ENCODE assay signal across 27 cellular contexts in genomic region chr2:9274701-9275343, GRCh38.
DNase-seq lines count a peak whose midpoint lies in the region; ATAC-seq, FAIRE-seq and TF ChIP-seq lines count a peak whose summit lies in the region.
"Had no signal": no experiment of that assay in that cellular context is flagged by ENCODE, and none has a peak within 500 bp of the region (broad histone marks: within the 10 kb centered on the region; RNA-seq: fewer than 3 reads in every experiment).

No MANE protein-coding gene starts in this region.

- 87% methylated on average over 5 of the region's 5 CpGs; no CpG with 5 or more reads in 1 of the 2 experiments for WGBS in H1 (ENCODE audit: extremely low coverage in 1 of 2, insufficient coverage in 1 of 2, insufficient read length in 1 of 2, insufficient replicate concordance in 2 of 2, low coverage in 1 of 2, low lambda C conversion rate in 2 of 2, missing lambda C conversion rate in 1 of 2), 2 experiments

- no peak overlapping the region for H2BK120ac ChIP-seq in H1 (replicated peaks; ENCODE audit: low read depth, low read length)

- TF ChIP-seq CTCF in GM23338 (conservative IDR thresholded peaks at IDR 0.05; ENCODE audit: low read depth in 2 of 2) (no peak), PC-3 (conservative IDR thresholded peaks at IDR 0.05; ENCODE audit: low read depth, low read length) (no peak), H1 (IDR thresholded peaks at IDR 0.05; ENCODE audit: control extremely low read depth in 1 of 3, insufficient read depth in 1 of 3, low read depth in 1 of 3, low read length in 3 of 3) (no peak), osteocyte (IDR thresholded peaks at IDR 0.05) (no peak)

- H3K79me2 ChIP-seq in GM23338 (replicated peaks; ENCODE audit: insufficient read depth) (peaks cover 58% of the 10 kb centered on the region), PC-3 (ENCODE audit: low read length) (peaks cover 95% of the 10 kb centered on the region), H1 (ENCODE audit: control insufficient read depth in 1 of 2, insufficient read depth in 2 of 2, low read length in 2 of 2) (peaks cover 0 to 44% of the 10 kb centered on the region in 2 experiments; a peak in 2 of 4 replicates)

- H3K27me3 ChIP-seq in GM23338 (ENCODE audit: insufficient read depth) (no peaks in the 10 kb centered on the region), PC-3 (ENCODE audit: low read length) (no peaks in the 10 kb centered on the region), H1 (replicated peaks in 1 of 4; ENCODE audit: control insufficient read depth in 3 of 4, extremely low read depth in 1 of 4, insufficient read depth in 3 of 4, low read length in 3 of 4) (no peaks in the 10 kb centered on the region)
- H3K27me3 ChIP-seq: upper lobe of left lung had no signal

- 0 out of 2 replicates have a peak, but pooled peaks cover 3% of the 10 kb centered on the region for H3F3A ChIP-seq in GM23338 (replicated peaks; ENCODE audit: low read depth)
- H3F3A ChIP-seq in PC-3 (ENCODE audit: low read length, unreplicated experiment): no peaks in the 10 kb centered on the region

- peaks cover 3% of the 10 kb centered on the region; the same call in 2 of the 3 replicates for H3K36me3 Mint-ChIP-seq in GM23338 (ENCODE audit: low read depth)
- H3K36me3 Mint-ChIP-seq in osteocyte (ENCODE audit: unreplicated experiment): peaks cover 21% of the 10 kb centered on the region
- H3K36me3 Mint-ChIP-seq: activated CD4-positive, alpha-beta memory T cell treated with anti-CD3 and anti-CD28 coated beads for 36 hours; activated naive CD4-positive, alpha-beta T cell treated with anti-CD3 and anti-CD28 coated beads, Interleukin-2, amount 50 U/mL, for 24 hours; natural killer cell treated with Interleukin-12 subunit alpha and Interleukin-12 subunit beta and Interleukin-15 and Interleukin-18, amount 100 ng/mL, for 72 hours had no signal

- H2BK15ac ChIP-seq in H1 (ENCODE audit: low read length): no peak overlapping the region

- no TSS peak for BruUV-seq in PC-3 (replicated peaks; lab: Mats Ljungman, UMichigan)

- CTCF ChIA-PET in PC-3 (lab: Charles Lee) (no interaction called here), H1 (lab: Charles Lee; ENCODE audit: partially characterized antibody) (interaction anchor here (0.8 to 2.6 kb wide), 9 partner anchors 10 to 156 kb away, joined by 3 to 15 read pairs (median 4); no protein-coding TSS in a partner anchor)

- H3K9me3 Mint-ChIP-seq in GM23338: no peaks in the 10 kb centered on the region
- peaks cover 16% of the 10 kb centered on the region for H3K9me3 Mint-ChIP-seq in osteocyte (ENCODE audit: unreplicated experiment)
- H3K9me3 Mint-ChIP-seq: activated CD4-positive, alpha-beta memory T cell treated with anti-CD3 and anti-CD28 coated beads for 36 hours; activated naive CD4-positive, alpha-beta T cell treated with anti-CD3 and anti-CD28 coated beads, Interleukin-2, amount 50 U/mL, for 24 hours; activated T-helper 17 cell treated with anti-CD3 and anti-CD28 coated beads, Interleukin-2, amount 50 U/mL, for 72 hours; natural killer cell treated with Interleukin-12 subunit alpha and Interleukin-12 subunit beta and Interleukin-15 and Interleukin-18, amount 100 ng/mL, for 72 hours had no signal

- H3K27ac Mint-ChIP-seq in GM23338 (peak overlapping the region; percentile 69), osteocyte (ENCODE audit: unreplicated experiment) (peak overlapping the region; percentile 54)
- H3K27ac Mint-ChIP-seq: activated CD4-positive, alpha-beta memory T cell treated with anti-CD3 and anti-CD28 coated beads for 36 hours; activated naive CD4-positive, alpha-beta T cell treated with anti-CD3 and anti-CD28 coated beads, Interleukin-2, amount 50 U/mL, for 24 hours; activated T-helper 17 cell treated with anti-CD3 and anti-CD28 coated beads, Interleukin-2, amount 50 U/mL, for 72 hours; endodermal cell; natural killer cell treated with Interleukin-12 subunit alpha and Interleukin-12 subunit beta and Interleukin-15 and Interleukin-18, amount 100 ng/mL, for 72 hours had no signal

- H3K4me2 ChIP-seq in GM23338 (no peak overlapping the region), PC-3 (ENCODE audit: low read length) (no peak overlapping the region), H1 (ENCODE audit: insufficient read depth in 1 of 2, low read depth in 2 of 2, low read length in 2 of 2) (no peak overlapping the region)

- peaks cover 24% of the 10 kb centered on the region for H3K4me1 ChIP-seq in GM23338 (ENCODE audit: insufficient read depth)
- peaks cover 26% of the 10 kb centered on the region for H3K4me1 ChIP-seq in PC-3 (ENCODE audit: insufficient read depth, low read length)
- peaks cover 0 to 8% (median 5%) of the 10 kb centered on the region in 4 experiments; a peak in 3 of 7 replicates for H3K4me1 ChIP-seq in H1 (replicated peaks in 1 of 4; ENCODE audit: control insufficient read depth in 3 of 4, insufficient read depth in 4 of 4, low read length in 3 of 4)
- H3K4me1 ChIP-seq: spleen had no signal

- no peak overlapping the region for H3K9ac ChIP-seq in PC-3 (ENCODE audit: low read length)
- no peak overlapping the region; a peak in 1 of 7 replicates for H3K9ac ChIP-seq in H1 (replicated peaks in 1 of 4; ENCODE audit: extremely low read depth in 1 of 4, low read depth in 3 of 4, low read length in 3 of 4)

- no peak overlapping the region for H3K27ac ChIP-seq in GM23338 (ENCODE audit: low read depth)
- H3K27ac ChIP-seq in PC-3 (ENCODE audit: low read length): peak overlapping the region; percentile 60; the same call in 1 of the 2 replicates
- H3K27ac ChIP-seq in H1 (ENCODE audit: low read depth, low read length): no peak overlapping the region
- H3K27ac ChIP-seq: C4-2B, coronary artery, spleen, upper lobe of left lung had no signal

- no peak overlapping the region for H2AFZ ChIP-seq in GM23338
- no peak overlapping the region for H2AFZ ChIP-seq in PC-3 (ENCODE audit: low read length)
- H2AFZ ChIP-seq in H1 (ENCODE audit: low read length): no peak overlapping the region

- DNase-seq in GM23338 (ENCODE audit: low spot score): no peak
- DNase-seq in PC-3: peak; percentile 20
- DNase-seq in H1 (ENCODE audit: low read depth in 1 of 2, low spot score in 2 of 2): no peak
- no peak for DNase-seq in osteocyte (ENCODE audit: extremely low spot score, unreplicated experiment)
- no peak for DNase-seq in ecto neural progenitor cell (ENCODE audit: low spot score)
- DNase-seq: activated CD4-positive, alpha-beta memory T cell treated with anti-CD3 and anti-CD28 coated beads for 36 hours; activated CD4-positive, CD25-positive, alpha-beta regulatory T cell treated with anti-CD3 and anti-CD28 coated beads, Interleukin-2, amount 50 U/mL, for 72 hours; activated CD8-positive, alpha-beta memory T cell treated with anti-CD3 and anti-CD28 coated beads, Interleukin-2, amount 50 U/mL, for 48 hours; amygdala; DMS79 treated with DMSO at 0.1 percent for 48 hours; endodermal cell; GF-D8; NCI-H1092; NCI-H1930; NCI-H2227 treated with DMSO at 0.1 percent for 48 hours; spleen; stimulated activated CD4-positive, alpha-beta T cell treated with anti-CD3 and anti-CD28 coated beads, Interleukin-2, amount 100 ng/mL, for 48 hours; T-helper 1 cell; upper lobe of left lung had no signal

- POLR2A ChIA-PET in PC-3 (lab: Charles Lee; ENCODE audit: unreplicated experiment): no interaction called here
- POLR2A ChIA-PET in H1 (lab: Charles Lee; ENCODE audit: partially characterized antibody): interaction anchor here (0.9 kb wide), 1 partner anchor 9 kb away, joined by 3 read pairs; no protein-coding TSS in a partner anchor

- H4K91ac ChIP-seq in H1 (replicated peaks; ENCODE audit: insufficient read length, low read length): no peak overlapping the region

- H3K79me1 ChIP-seq in H1 (ENCODE audit: low read depth, low read length): peaks cover 3% of the 10 kb centered on the region; the same call in 1 of the 2 replicates

- H2BK12ac ChIP-seq in H1 (ENCODE audit: low read depth, low read length): 0 out of 2 replicates have a peak overlapping the region, but pooled peaks have one; percentile 23

- no peaks in the 10 kb centered on the region for H3K23me2 ChIP-seq in H1 (ENCODE audit: low read depth, low read length)

- H3K18ac ChIP-seq in H1 (ENCODE audit: extremely low read depth, low read length): no peak overlapping the region

- no peak overlapping the region for H2BK5ac ChIP-seq in H1 (ENCODE audit: low read depth, low read length)

- intact Hi-C loops in PC-3 (cut with micrococcal nuclease): no loop called here

- TF ChIP-seq RAD21 in H1 (IDR thresholded peaks at IDR 0.05 in 1 of 2, conservative IDR thresholded peaks at IDR 0.05 in 1 of 2; ENCODE audit: low read depth in 2 of 2, low read length in 2 of 2): no peak

- no peak overlapping the region for H3K4ac ChIP-seq in H1 (replicated peaks; ENCODE audit: insufficient read length, low read depth, low read length)

- H3K9me2 ChIP-seq in GM23338 (ENCODE audit: insufficient read depth): no peaks in the 10 kb centered on the region
- H3K9me2 ChIP-seq in PC-3 (replicated peaks; ENCODE audit: low read length): no peaks in the 10 kb centered on the region

- H3K4me1 Mint-ChIP-seq in GM23338 (peaks cover 43% of the 10 kb centered on the region), osteocyte (ENCODE audit: unreplicated experiment) (peaks cover 63% of the 10 kb centered on the region)
- H3K4me1 Mint-ChIP-seq: activated naive CD4-positive, alpha-beta T cell treated with anti-CD3 and anti-CD28 coated beads, Interleukin-2, amount 50 U/mL, for 24 hours; activated T-helper 17 cell treated with anti-CD3 and anti-CD28 coated beads, Interleukin-2, amount 50 U/mL, for 72 hours; endodermal cell had no signal

- FAIRE-seq in H1 (lab: Jason Lieb, UNC): no peak
- FAIRE-seq: islet of Langerhans had no signal

- TF ChIP-seq EP300 in H1 (IDR thresholded peaks at IDR 0.05; ENCODE audit: borderline replicate concordance in 1 of 2, low read depth in 2 of 2, low read length in 2 of 2): no peak

- H4K8ac ChIP-seq in H1 (ENCODE audit: extremely low read depth, insufficient read depth, low read length): no peak overlapping the region

- no peak overlapping the region for H3K23ac ChIP-seq in H1 (ENCODE audit: insufficient read length)

- no peak overlapping the region; the same call in 1 of the 2 replicates for H2AK5ac ChIP-seq in H1 (ENCODE audit: low read depth, low read length)

- H3K9me3 ChIP-seq in PC-3 (ENCODE audit: low read length): 0 out of 2 replicates have a peak, but pooled peaks cover 3% of the 10 kb centered on the region
- H3K9me3 ChIP-seq in H1 (ENCODE audit: insufficient read depth in 2 of 2, low read depth in 1 of 2, low read length in 1 of 2): no peaks in the 10 kb centered on the region
- H3K9me3 ChIP-seq: upper lobe of left lung had no signal

- peaks cover 11% of the 10 kb centered on the region for H4K20me1 ChIP-seq in GM23338 (replicated peaks; ENCODE audit: insufficient read depth)
- H4K20me1 ChIP-seq in PC-3 (ENCODE audit: low read length): no peaks in the 10 kb centered on the region
- H4K20me1 ChIP-seq in H1 (replicated peaks in 1 of 2; ENCODE audit: control insufficient read depth in 1 of 2, insufficient read depth in 2 of 2, low read length in 2 of 2): peaks cover 2 to 3% of the 10 kb centered on the region in 2 experiments

- H3K4me3 ChIP-seq in GM23338: no peak overlapping the region
- H3K4me3 ChIP-seq in PC-3 (ENCODE audit: low read length): no peak overlapping the region
- no peak overlapping the region for H3K4me3 ChIP-seq in H1 (ENCODE audit: extremely low read depth in 1 of 4, insufficient read depth in 2 of 4, low read depth in 3 of 4, low read length in 4 of 4)
- H3K4me3 ChIP-seq: coronary artery, spleen, upper lobe of left lung had no signal

- H3K27me3 Mint-ChIP-seq in GM23338 (ENCODE audit: insufficient read depth, low read depth, poor library complexity): peaks cover 9% of the 10 kb centered on the region
- H3K27me3 Mint-ChIP-seq in osteocyte (ENCODE audit: unreplicated experiment): no peaks in the 10 kb centered on the region

- H4K5ac ChIP-seq in H1 (ENCODE audit: insufficient read length, low read depth, low read length): no peak overlapping the region

- H3K36me3 ChIP-seq in GM23338 (ENCODE audit: insufficient read depth): no peaks in the 10 kb centered on the region
- peaks cover 3% of the 10 kb centered on the region; the same call in 1 of the 2 replicates for H3K36me3 ChIP-seq in PC-3 (ENCODE audit: low read depth, low read length)
- H3K36me3 ChIP-seq in H1 (ENCODE audit: control insufficient read depth in 2 of 4, insufficient read depth in 4 of 4, low read length in 3 of 4): no peaks in the 10 kb centered on the region
- H3K36me3 ChIP-seq: spleen, upper lobe of left lung had no signal

- no peak for ATAC-seq in GM23338
- no peak for ATAC-seq in PC-3
- ATAC-seq in HG03139 (IDR thresholded peaks at IDR 0.05; ENCODE audit: unreplicated experiment): no peak
- ATAC-seq in HG02852 (IDR thresholded peaks at IDR 0.05; ENCODE audit: unreplicated experiment): no peak
- ATAC-seq: activated T-helper 17 cell treated with anti-CD3 and anti-CD28 coated beads, Interleukin-2, amount 50 U/mL, for 72 hours; natural killer cell treated with Interleukin-12 subunit alpha and Interleukin-12 subunit beta and Interleukin-15 and Interleukin-18, amount 100 ng/mL, for 72 hours had no signal

- H3K56ac ChIP-seq in H1 (replicated peaks; ENCODE audit: insufficient read length, low read depth, low read length): no peak overlapping the region

- H3K14ac ChIP-seq in H1 (ENCODE audit: insufficient read length): no peak overlapping the region

- H2BK20ac ChIP-seq in H1 (ENCODE audit: low read length): no peak overlapping the region

- no peak for TF ChIP-seq POLR2A in H1 (IDR thresholded peaks at IDR 0.05; ENCODE audit: control extremely low read depth in 1 of 2, low read depth in 2 of 2, low read length in 2 of 2)

- no peak overlapping the region for H3K4me3 Mint-ChIP-seq in GM23338
- no peak overlapping the region for H3K4me3 Mint-ChIP-seq in osteocyte (ENCODE audit: unreplicated experiment)
- H3K4me3 Mint-ChIP-seq: activated CD4-positive, alpha-beta memory T cell treated with anti-CD3 and anti-CD28 coated beads for 36 hours; activated naive CD4-positive, alpha-beta T cell treated with anti-CD3 and anti-CD28 coated beads, Interleukin-2, amount 50 U/mL, for 24 hours; activated T-helper 17 cell treated with anti-CD3 and anti-CD28 coated beads, Interleukin-2, amount 50 U/mL, for 72 hours; endodermal cell; natural killer cell treated with Interleukin-12 subunit alpha and Interleukin-12 subunit beta and Interleukin-15 and Interleukin-18, amount 100 ng/mL, for 72 hours had no signal
